Comparison of ENCODE assay signal across 2 cellular contexts in the genomic region with DNA sequence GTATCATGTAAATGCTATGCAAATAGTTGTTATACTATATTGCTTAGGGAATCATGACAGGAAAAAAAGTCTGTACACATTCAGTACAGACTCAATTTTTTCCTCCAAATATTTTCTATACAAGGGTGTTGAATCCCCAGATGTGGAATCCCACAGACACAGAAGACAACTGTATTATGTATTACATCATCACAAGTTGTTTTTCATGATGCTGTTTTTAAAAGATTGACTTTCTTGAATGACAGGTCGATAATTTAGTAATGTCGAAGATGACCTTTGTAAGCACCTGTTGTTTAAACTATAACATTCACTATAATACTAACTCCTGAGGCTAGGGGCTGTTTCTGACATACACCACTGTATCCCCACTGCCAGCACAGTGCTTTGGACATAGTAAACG.
TF ChIP-seq lines count a peak whose summit lies in the region.

No MANE protein-coding gene starts in this region.

TF ChIP-seq in HepG2, 621 proteins besides CTCF, POLR2A, EP300 and RAD21:
- TF ChIP-seq BRD4 (CRISPR knock-in tag; IDR thresholded peaks at IDR 0.05) (no peak), ZBTB40 (IDR thresholded peaks at IDR 0.05) (no peak), ZBTB40 (CRISPR knock-in tag; IDR thresholded peaks at IDR 0.05) (no peak), ATF7 (IDR thresholded peaks at IDR 0.05) (peak; percentile 61; the same call in 1 of the 2 replicates), ATF7 (CRISPR knock-in tag; IDR thresholded peaks at IDR 0.05) (no peak), HNRNPLL (IDR thresholded peaks at IDR 0.05; ENCODE audit: low read depth, low read length, poor library complexity, severe bottlenecking) (no peak), RBFOX2 (IDR thresholded peaks at IDR 0.05; ENCODE audit: low read depth, low read length) (no peak), SATB2 (CRISPR knock-in tag; IDR thresholded peaks at IDR 0.05) (no peak)

TF ChIP-seq in IMR-90, 13 proteins besides CTCF, POLR2A, EP300 and RAD21:
- TF ChIP-seq, protein P1, sequence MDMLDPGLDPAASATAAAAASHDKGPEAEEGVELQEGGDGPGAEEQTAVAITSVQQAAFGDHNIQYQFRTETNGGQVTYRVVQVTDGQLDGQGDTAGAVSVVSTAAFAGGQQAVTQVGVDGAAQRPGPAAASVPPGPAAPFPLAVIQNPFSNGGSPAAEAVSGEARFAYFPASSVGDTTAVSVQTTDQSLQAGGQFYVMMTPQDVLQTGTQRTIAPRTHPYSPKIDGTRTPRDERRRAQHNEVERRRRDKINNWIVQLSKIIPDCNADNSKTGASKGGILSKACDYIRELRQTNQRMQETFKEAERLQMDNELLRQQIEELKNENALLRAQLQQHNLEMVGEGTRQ (IDR thresholded peaks at IDR 0.05; ENCODE audit: low read depth, low read length), result no peak
- TF ChIP-seq MAZ (IDR thresholded peaks at IDR 0.05; ENCODE audit: borderline replicate concordance, low read depth, low read length) (no peak), CEBPB (IDR thresholded peaks at IDR 0.05; ENCODE audit: low read depth, low read length) (peak; percentile 37; the same call in 1 of the 2 replicates), SMC3 (IDR thresholded peaks at IDR 0.05; ENCODE audit: low read depth, low read length) (no peak)
